Comparison of ENCODE assay signal across 12 cellular contexts in the genomic region with DNA sequence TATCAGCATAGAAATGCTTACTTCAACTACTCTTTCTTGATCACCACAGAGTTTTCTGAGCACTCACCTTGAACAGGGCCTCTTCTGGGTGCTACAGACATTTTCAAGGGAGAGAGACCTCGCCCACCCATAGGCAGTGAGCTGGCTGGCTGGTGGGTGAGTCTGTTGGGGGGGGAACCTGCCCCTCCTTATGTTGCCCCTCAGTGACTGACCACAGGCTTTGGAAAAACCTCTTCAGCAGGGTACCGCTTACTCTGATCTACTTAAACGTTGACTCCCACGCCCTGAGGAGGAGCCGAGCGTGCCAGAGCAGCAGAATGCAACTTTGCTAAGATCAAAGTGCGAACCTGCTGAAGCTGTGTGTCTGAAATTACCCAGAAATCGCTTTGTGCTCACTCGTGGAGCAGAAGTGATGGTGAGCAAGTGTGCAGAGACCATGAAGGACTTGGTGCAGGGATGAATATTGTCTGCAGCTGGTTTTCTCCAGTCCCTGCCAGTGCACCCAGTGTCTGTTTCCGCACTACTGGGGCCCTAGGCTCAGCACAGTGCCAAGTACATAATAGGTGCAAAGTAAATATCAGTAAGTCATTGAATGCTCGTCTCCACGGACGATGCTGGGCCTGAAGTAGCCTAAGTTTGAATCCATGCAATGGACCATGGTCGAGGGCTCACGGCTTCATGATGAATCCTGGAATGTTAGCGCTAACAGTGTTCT.
A peak's percentile ranks its signal among the peaks of the same experiment; 100 is the strongest.
DNase-seq lines count a peak whose midpoint lies in the region; ATAC-seq and TF ChIP-seq lines count a peak whose summit lies in the region.
"Had no signal": no experiment of that assay in that cellular context is flagged by ENCODE, and none has a peak within 500 bp of the region (broad histone marks: within the 10 kb centered on the region; RNA-seq: fewer than 3 reads in every experiment).

No MANE protein-coding gene starts in this region.

- peaks cover 5% of the 10 kb centered on the region; the same call in 1 of the 2 replicates for H3F3A ChIP-seq in GM23248 (ENCODE audit: insufficient read depth)

- no peak overlapping the region for H3K27ac ChIP-seq in GM23248

- H3K9ac ChIP-seq in GM23248: no peak overlapping the region

- no peak overlapping the region for H3K4me2 ChIP-seq in GM23248 (ENCODE audit: unreplicated experiment)

- CTCF ChIA-PET in Caco-2 (lab: Charles Lee): no interaction called here
- CTCF ChIA-PET in activated B cell treated with CpG ODN at 0.5 μM for 24 hours (lab: Charles Lee): interaction anchor here (2.2 to 2.7 kb wide), 2 partner anchors 157 to 315 kb away, joined by 7 to 12 read pairs; no protein-coding TSS in a partner anchor

- H3K36me3 ChIP-seq in Caco-2 (ENCODE audit: control insufficient read depth, insufficient read depth, low read length): no peaks in the 10 kb centered on the region
- no peaks in the 10 kb centered on the region for H3K36me3 ChIP-seq in GM23248 (ENCODE audit: low read depth)

- H3K4me1 ChIP-seq in Caco-2: peaks cover 66% of the 10 kb centered on the region
- H3K4me1 ChIP-seq in GM23248 (ENCODE audit: insufficient read depth): peaks cover 14% of the 10 kb centered on the region

- peak overlapping the region; percentile 11 for H3K4me3 Mint-ChIP-seq in Caco-2 (ENCODE audit: unreplicated experiment)
- H3K4me3 Mint-ChIP-seq in activated B cell treated with CpG ODN at 0.5 μM for 24 hours: peak overlapping the region; percentile 61

- no peaks in the 10 kb centered on the region for H3K27me3 Mint-ChIP-seq in Caco-2 (ENCODE audit: insufficient read depth, unreplicated experiment)
- no peaks in the 10 kb centered on the region for H3K27me3 Mint-ChIP-seq in activated B cell treated with CpG ODN at 0.5 μM for 24 hours
- H3K27me3 Mint-ChIP-seq: progenitor cell of endocrine pancreas had no signal

- no peaks in the 10 kb centered on the region for H4K20me1 ChIP-seq in GM23248 (ENCODE audit: insufficient read depth)

- H3K9me2 ChIP-seq in GM23248 (ENCODE audit: insufficient read depth): no peaks in the 10 kb centered on the region

- POLR2A ChIA-PET in Caco-2 (lab: Charles Lee): no interaction called here
- POLR2A ChIA-PET in activated B cell treated with CpG ODN at 0.5 μM for 24 hours (lab: Charles Lee): interaction anchor here (0.9 to 4.1 kb wide), 14 partner anchors 12 to 315 kb away, joined by 3 to 73 read pairs (median 6); partner anchors contain the start of gene IRF2BP2

- intact Hi-C loops in Caco-2 (cut with micrococcal nuclease; ENCODE audit: unreplicated experiment) (loop anchor here (1.0 to 2.0 kb wide), 4 partner anchors 18 to 125 kb away; no protein-coding TSS in a partner anchor), activated B cell treated with CpG ODN at 0.5 μM for 24 hours (cut with micrococcal nuclease) (loop anchor here (1.0 kb wide), 1 partner anchor 243 kb away; no protein-coding TSS in a partner anchor)

- ATAC-seq in activated B cell treated with CpG ODN at 0.5 μM for 24 hours (ENCODE audit: low read depth): peak; percentile 5
- ATAC-seq in activated naive CD4-positive, alpha-beta T cell treated with anti-CD3 and anti-CD28 coated beads, Interleukin-2, amount 50 U/mL, for 72 hours: peak; percentile 20 to 42
- ATAC-seq in GM19397 (IDR thresholded peaks at IDR 0.05; ENCODE audit: unreplicated experiment): no peak
- ATAC-seq: esophagus mucosa, HCT116 had no signal

- H3K27ac Mint-ChIP-seq in Caco-2 (ENCODE audit: unreplicated experiment): peak overlapping the region; percentile 74
- H3K27ac Mint-ChIP-seq in activated B cell treated with CpG ODN at 0.5 μM for 24 hours: peak overlapping the region; percentile 83
- peak overlapping the region; percentile 69 to 88 for H3K27ac Mint-ChIP-seq in activated naive CD4-positive, alpha-beta T cell treated with anti-CD3 and anti-CD28 coated beads, Interleukin-2, amount 50 U/mL, for 72 hours
- H3K27ac Mint-ChIP-seq: progenitor cell of endocrine pancreas had no signal

- DNase-seq in Caco-2 (peak in 1 of 2 experiments; percentile 68), activated B cell treated with CpG ODN at 0.5 μM for 24 hours (no peak), H4 (ENCODE audit: low spot score) (no peak), NCI-H82 (lab: John Stamatoyannopoulos, UW) (no peak), GM23248 (no peak)
- DNase-seq in activated naive CD4-positive, alpha-beta T cell treated with anti-CD3 and anti-CD28 coated beads, Interleukin-2, amount 50 U/mL, for 72 hours (ENCODE audit: low spot score in 2 of 2): peak in 1 of 2 donors; percentile 50
- DNase-seq in stimulated activated CD4-positive, alpha-beta T cell treated with anti-CD3 and anti-CD28 coated beads, Interleukin-1b, Interleukin-23, amount 100 ng/mL, for 4 hours (ENCODE audit: low read depth in 2 of 2): peak; percentile 39 to 52
- DNase-seq: Calu3 had no signal

- H3K9me3 ChIP-seq in Caco-2 (no peaks in the 10 kb centered on the region), GM23248 (ENCODE audit: low read depth) (no peaks in the 10 kb centered on the region)

- H3K4me3 ChIP-seq in Caco-2 (ENCODE audit: low read depth, low read length) (no peak overlapping the region), GM23248 (no peak overlapping the region)

- H3K4me1 Mint-ChIP-seq in Caco-2 (ENCODE audit: low read depth, unreplicated experiment) (peaks cover 62% of the 10 kb centered on the region), activated B cell treated with CpG ODN at 0.5 μM for 24 hours (peaks cover 58% of the 10 kb centered on the region)

- H3K36me3 Mint-ChIP-seq in Caco-2 (ENCODE audit: insufficient read depth, unreplicated experiment) (no peaks in the 10 kb centered on the region), activated B cell treated with CpG ODN at 0.5 μM for 24 hours (ENCODE audit: low read depth) (no peaks in the 10 kb centered on the region)
- peaks cover 0 to 12% of the 10 kb centered on the region in 2 donors for H3K36me3 Mint-ChIP-seq in activated naive CD4-positive, alpha-beta T cell treated with anti-CD3 and anti-CD28 coated beads, Interleukin-2, amount 50 U/mL, for 72 hours

- no peaks in the 10 kb centered on the region for H3K9me3 Mint-ChIP-seq in Caco-2 (ENCODE audit: unreplicated experiment)
- no peaks in the 10 kb centered on the region for H3K9me3 Mint-ChIP-seq in activated B cell treated with CpG ODN at 0.5 μM for 24 hours
- no peaks in the 10 kb centered on the region for H3K9me3 Mint-ChIP-seq in activated naive CD4-positive, alpha-beta T cell treated with anti-CD3 and anti-CD28 coated beads, Interleukin-2, amount 50 U/mL, for 72 hours

- WGBS in GM23248 (ENCODE audit: low coverage in 1 of 2, low lambda C conversion rate in 2 of 2, missing lambda C conversion rate in 2 of 2), 2 experiments: 96 to 98% methylated on average over 16 of the region's 16 CpGs

- in situ Hi-C loops in GM23248 (cut with MboI): no loop called here

- no TSS peak for BruUV-seq in Caco-2 (replicated peaks; lab: Mats Ljungman, UMichigan)

- TF ChIP-seq CTCF in Caco-2 (IDR thresholded peaks at IDR 0.05; ENCODE audit: insufficient read depth in 1 of 2, low read depth in 1 of 2, low read length in 1 of 2, severe bottlenecking in 1 of 2, unreplicated experiment in 1 of 2): no peak
- TF ChIP-seq CTCF in activated B cell treated with CpG ODN at 0.5 μM for 24 hours (IDR thresholded peaks at IDR 0.05): no peak

- H3K79me2 ChIP-seq in GM23248 (ENCODE audit: insufficient read depth): no peaks in the 10 kb centered on the region

- H3K27me3 ChIP-seq in Caco-2 (replicated peaks; ENCODE audit: control insufficient read depth, insufficient read depth, low read length) (no peaks in the 10 kb centered on the region), GM23248 (replicated peaks; ENCODE audit: insufficient read depth) (no peaks in the 10 kb centered on the region)

- H2AFZ ChIP-seq in GM23248: no peak overlapping the region

Comparison
In these comparisons a context has a peak if more than half of its experiments do, and no peak if none do; other contexts are left out.
1. DNase-seq: peak in stimulated activated CD4-positive, alpha-beta T cell treated with anti-CD3 and anti-CD28 coated beads, Interleukin-1b, Interleukin-23, amount 100 ng/mL, for 4 hours (2 of 2); none in activated B cell treated with CpG ODN at 0.5 μM for 24 hours (single experiment), H4 (single experiment), NCI-H82 (single experiment) and GM23248 (single experiment).
2. Peak in every context shown above with its lines, with median percentiles within 50 percentile points of each other: H3K27ac Mint-ChIP-seq.